ENCODE assay signal across 21 cellular contexts in genomic region chr18:77597726-77598125, GRCh38.
"Had no signal": no experiment of that assay in that cellular context is flagged by ENCODE, and none has a peak within 500 bp of the region (broad histone marks: within the 10 kb centered on the region; RNA-seq: fewer than 3 reads in every experiment).

No MANE protein-coding gene starts in this region.

- H3K9ac ChIP-seq: parathyroid adenoma had no signal

- H2AFZ ChIP-seq: hepatocyte, parathyroid adenoma had no signal

- ATAC-seq: gastrocnemius medialis; heart left ventricle; left lobe of liver; natural killer cell; right lobe of liver; stimulated activated naive B cell treated with anti-CD40 and anti-IgM and Interleukin-4, amounts not matched to agents 10 μg/mL and 1 μg/mL and 100 μg/mL, for 72 hours; upper lobe of right lung had no signal

- H3K4me1 ChIP-seq: gastrocnemius medialis, heart left ventricle, parathyroid adenoma, right lobe of liver, tibial nerve, upper lobe of right lung, uterus had no signal

- H3K4me2 ChIP-seq: hepatocyte had no signal

- H3K4me3 ChIP-seq: dorsolateral prefrontal cortex, gastrocnemius medialis, heart left ventricle, hepatocyte, lung, right lobe of liver, thoracic aorta, tibial nerve, upper lobe of right lung, uterus had no signal

- H3K36me3 ChIP-seq: gastrocnemius medialis, heart left ventricle, neutrophil, right lobe of liver, thoracic aorta, tibial nerve, upper lobe of right lung, uterus had no signal

- H3K27me3 ChIP-seq: gastrocnemius medialis, heart left ventricle, hepatocyte, neutrophil, right lobe of liver, tibial nerve, upper lobe of right lung, uterus had no signal

- DNase-seq: dorsolateral prefrontal cortex; effector CD4-positive, alpha-beta T cell; foreskin fibroblast; gastrocnemius medialis; heart left ventricle; kidney; natural killer cell; right lobe of liver; small intestine; stimulated activated CD4-positive, alpha-beta T cell treated with anti-CD3 and anti-CD28 coated beads, Interleukin-15, amount 100 ng/mL, for 24 hours; stimulated activated CD4-positive, alpha-beta T cell treated with anti-CD3 and anti-CD28 coated beads, Interleukin-2, amount 100 ng/mL, for 48 hours; stimulated activated naive B cell treated with anti-CD40 and anti-IgM and Interleukin-4, amounts not matched to agents 10 μg/mL and 1 μg/mL and 100 μg/mL, for 72 hours; upper lobe of right lung; uterus had no signal

- H3K27ac ChIP-seq: dorsolateral prefrontal cortex, gastrocnemius medialis, heart left ventricle, hepatocyte, neutrophil, parathyroid adenoma, right lobe of liver, thoracic aorta, tibial nerve, upper lobe of right lung, uterus had no signal

- H3K9me3 ChIP-seq: gastrocnemius medialis, heart left ventricle, neutrophil, right lobe of liver, thoracic aorta, tibial nerve, upper lobe of right lung, uterus had no signal

- H3K79me2 ChIP-seq: hepatocyte, parathyroid adenoma had no signal
